Comparison of ENCODE assay signal across 1 cellular context in the genomic region with DNA sequence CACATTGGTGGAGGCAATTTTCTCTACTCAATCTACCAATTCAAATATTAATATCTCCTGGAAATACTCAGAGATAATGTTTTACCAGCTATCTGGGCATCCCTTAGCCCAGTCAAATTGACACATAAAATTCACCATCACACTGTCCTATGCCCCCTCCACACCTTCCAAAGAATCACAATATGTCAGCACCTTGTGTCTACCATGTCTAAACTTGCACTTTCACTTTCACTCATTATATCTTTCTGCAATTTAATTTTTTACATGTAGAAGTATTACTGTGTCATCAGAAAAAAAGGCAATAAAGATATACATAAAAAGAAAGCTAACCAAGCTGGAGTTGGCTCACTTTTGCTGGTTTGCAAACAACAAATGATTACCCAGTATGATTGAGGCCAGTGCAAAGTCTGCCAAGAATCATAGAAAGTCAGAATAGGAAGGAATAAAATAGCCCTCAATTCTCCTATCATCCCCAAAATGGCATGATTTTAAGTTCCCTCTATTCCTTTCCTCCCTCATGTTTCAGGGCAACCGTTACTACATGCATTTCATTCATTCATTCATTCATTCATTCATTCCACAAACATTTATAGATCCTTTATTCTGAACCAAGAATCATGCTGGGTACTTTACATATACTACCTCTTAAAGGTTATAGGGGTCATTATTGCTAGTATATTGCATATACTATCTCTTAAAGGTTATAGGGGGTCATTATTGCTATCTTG.
TF ChIP-seq lines count a peak whose summit lies in the region.

No MANE protein-coding gene starts in this region.

TF ChIP-seq in K562, 482 proteins besides CTCF, POLR2A, EP300 and RAD21:
- TF ChIP-seq IRF1 (CRISPR knock-in tag; IDR thresholded peaks at IDR 0.05; ENCODE audit: borderline replicate concordance) (no peak), ZBTB7A (IDR thresholded peaks at IDR 0.05; ENCODE audit: borderline replicate concordance, control insufficient read depth, low read depth, low read length) (no peak), MITF (IDR thresholded peaks at IDR 0.05) (no peak), FOXJ3 (CRISPR knock-in tag; IDR thresholded peaks at IDR 0.05) (no peak), SIRT6 (IDR thresholded peaks at IDR 0.05; ENCODE audit: low read depth, low read length) (no peak), RAD51 (IDR thresholded peaks at IDR 0.05; ENCODE audit: borderline replicate concordance, low read depth) (no peak), GTF2F1 (IDR thresholded peaks at IDR 0.05; ENCODE audit: low read depth, low read length) (no peak), FOXO4 (CRISPR knock-in tag; IDR thresholded peaks at IDR 0.05) (no peak), ZC3H8 (IDR thresholded peaks at IDR 0.05) (no peak), MTA2 (IDR thresholded peaks at IDR 0.05; ENCODE audit: low read depth) (no peak), JUND (IDR thresholded peaks at IDR 0.05; ENCODE audit: borderline replicate concordance, low read depth, low read length) (no peak), JUND (tag; IDR thresholded peaks at IDR 0.05; ENCODE audit: borderline replicate concordance, low read depth, low read length) (no peak), ZNF316 (IDR thresholded peaks at IDR 0.05) (0 out of 2 replicates have a peak, but pooled peaks have one; percentile 18), PCBP1 (IDR thresholded peaks at IDR 0.05; ENCODE audit: low read depth, low read length, poor library complexity, severe bottlenecking) (no peak), RBM22 (IDR thresholded peaks at IDR 0.05; ENCODE audit: low read depth, low read length, poor library complexity, severe bottlenecking) (no peak), RBM15 (IDR thresholded peaks at IDR 0.05; ENCODE audit: insufficient read depth, low read length) (no peak), KAT7 (CRISPR knock-in tag; IDR thresholded peaks at IDR 0.05; ENCODE audit: borderline replicate concordance) (no peak), TCF3 (CRISPR knock-in tag; IDR thresholded peaks at IDR 0.05) (no peak), HDAC2 (IDR thresholded peaks at IDR 0.05) (no peak), ZBTB8A (IDR thresholded peaks at IDR 0.05; ENCODE audit: partially characterized antibody) (no peak), ZNF507 (tag; conservative IDR thresholded peaks at IDR 0.05) (0 out of 2 replicates have a peak, but pooled peaks have one; percentile 9), ZNF445 (CRISPR knock-in tag; IDR thresholded peaks at IDR 0.05; ENCODE audit: low read depth) (no peak), ZNF584 (CRISPR knock-in tag; IDR thresholded peaks at IDR 0.05; ENCODE audit: low read depth) (no peak), ZNF24 (IDR thresholded peaks at IDR 0.05) (peak; percentile 97)
- TF ChIP-seq, protein P1, sequence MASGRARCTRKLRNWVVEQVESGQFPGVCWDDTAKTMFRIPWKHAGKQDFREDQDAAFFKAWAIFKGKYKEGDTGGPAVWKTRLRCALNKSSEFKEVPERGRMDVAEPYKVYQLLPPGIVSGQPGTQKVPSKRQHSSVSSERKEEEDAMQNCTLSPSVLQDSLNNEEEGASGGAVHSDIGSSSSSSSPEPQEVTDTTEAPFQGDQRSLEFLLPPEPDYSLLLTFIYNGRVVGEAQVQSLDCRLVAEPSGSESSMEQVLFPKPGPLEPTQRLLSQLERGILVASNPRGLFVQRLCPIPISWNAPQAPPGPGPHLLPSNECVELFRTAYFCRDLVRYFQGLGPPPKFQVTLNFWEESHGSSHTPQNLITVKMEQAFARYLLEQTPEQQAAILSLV (tag; IDR thresholded peaks at IDR 0.05), result no peak
- TF ChIP-seq, protein P2, sequence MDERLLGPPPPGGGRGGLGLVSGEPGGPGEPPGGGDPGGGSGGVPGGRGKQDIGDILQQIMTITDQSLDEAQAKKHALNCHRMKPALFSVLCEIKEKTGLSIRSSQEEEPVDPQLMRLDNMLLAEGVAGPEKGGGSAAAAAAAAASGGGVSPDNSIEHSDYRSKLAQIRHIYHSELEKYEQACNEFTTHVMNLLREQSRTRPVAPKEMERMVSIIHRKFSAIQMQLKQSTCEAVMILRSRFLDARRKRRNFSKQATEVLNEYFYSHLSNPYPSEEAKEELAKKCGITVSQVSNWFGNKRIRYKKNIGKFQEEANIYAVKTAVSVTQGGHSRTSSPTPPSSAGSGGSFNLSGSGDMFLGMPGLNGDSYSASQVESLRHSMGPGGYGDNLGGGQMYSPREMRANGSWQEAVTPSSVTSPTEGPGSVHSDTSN (CRISPR knock-in tag; IDR thresholded peaks at IDR 0.05; ENCODE audit: low read depth), result no peak
- TF ChIP-seq, protein P2 (tag; conservative IDR thresholded peaks at IDR 0.05; ENCODE audit: low read depth), result peak; percentile 23; the same call in 1 of the 2 replicates
